Comparison of ENCODE assay signal across 17 cellular contexts in the genomic region with DNA sequence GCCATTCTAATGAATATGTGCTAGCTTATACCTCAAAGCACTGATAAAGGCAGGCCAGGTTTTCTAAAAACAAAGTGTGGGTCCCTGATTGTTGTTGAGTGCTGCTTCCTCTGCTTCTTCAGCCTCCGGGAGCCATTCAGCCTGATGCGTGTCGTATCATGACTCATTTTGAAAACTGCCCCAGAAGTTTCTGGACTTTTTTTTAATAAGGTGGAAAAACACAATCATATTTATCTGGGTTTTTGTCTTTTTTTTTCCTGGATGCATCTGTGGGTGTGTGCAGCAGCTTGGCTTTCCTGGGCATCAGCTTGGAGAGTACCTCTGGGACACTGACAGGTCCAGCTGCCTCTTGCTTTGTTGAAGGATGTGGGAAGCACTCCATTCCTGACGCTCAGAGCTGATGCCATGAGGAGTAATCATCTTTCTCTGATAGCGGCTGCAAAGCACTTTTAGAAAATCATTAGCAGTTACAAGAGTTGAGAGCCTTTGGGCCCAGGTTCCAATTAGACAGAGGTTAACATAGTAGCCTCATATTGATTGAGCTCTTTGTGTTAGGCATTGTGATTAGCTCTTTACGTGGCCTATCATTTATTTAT.
"Had no signal": no experiment of that assay in that cellular context is flagged by ENCODE, and none has a peak within 500 bp of the region (broad histone marks: within the 10 kb centered on the region; RNA-seq: fewer than 3 reads in every experiment).

No MANE protein-coding gene starts in this region.

- H3K27ac ChIP-seq: epithelial cell of prostate, left lung, thyroid gland, VCaP had no signal

- ATAC-seq: activated CD4-positive, CD25-positive, alpha-beta regulatory T cell treated with anti-CD3 and anti-CD28 coated beads, Interleukin-2, amount 50 U/mL, for 24 hours; activated CD8-positive, alpha-beta memory T cell treated with anti-CD3 and anti-CD28 coated beads, Interleukin-2, amount 10 ng/mL, durations not matched to agents 7 days and 5 days; activated CD8-positive, alpha-beta T cell treated with anti-CD3 and anti-CD28 coated beads for 36 hours; activated naive CD8-positive, alpha-beta T cell treated with anti-CD3 and anti-CD28 coated beads, Interleukin-2, amount 50 U/mL, for 24 hours; left lung; natural killer cell had no signal

- H3K27me3 ChIP-seq: left lung, thyroid gland had no signal

- H3K36me3 ChIP-seq: left lung, thyroid gland had no signal

- H3K9me3 ChIP-seq: left lung, thyroid gland had no signal

- H3K4me3 ChIP-seq: left lung, thyroid gland had no signal

- H3K4me1 ChIP-seq: left lung had no signal

- DNase-seq: activated CD4-positive, alpha-beta T cell treated with anti-CD3 and anti-CD28 coated beads, Interleukin-2, amount 10 ng/mL, durations not matched to agents 24 days and 14 days; activated CD8-positive, alpha-beta memory T cell treated with anti-CD3 and anti-CD28 coated beads, Interleukin-2, amount 10 ng/mL, durations not matched to agents 7 days and 5 days; activated CD8-positive, alpha-beta T cell treated with anti-CD3 and anti-CD28 coated beads for 36 hours; activated gamma-delta T cell; activated naive CD4-positive, alpha-beta T cell treated with anti-CD3 and anti-CD28 coated beads, Interleukin-2, amount 50 U/mL, for 16 hours; activated naive CD8-positive, alpha-beta T cell treated with anti-CD3 and anti-CD28 coated beads, Interleukin-2, amount 50 U/mL, for 24 hours; immature natural killer cell; left lung; mammary epithelial cell; natural killer cell; stimulated activated CD4-positive, alpha-beta T cell treated with anti-CD3 and anti-CD28 coated beads, Interleukin-4, amount 100 ng/mL, for 24 hours; stimulated activated naive CD4-positive, alpha-beta T cell treated with Interleukin-2 at 50 U/mL for 16 hours; T-helper 2 cell; thyroid gland had no signal
